In genomic region chr1:218494000-218494399, GRCh38 we compare ENCODE assay signal across 9 cellular contexts.
"Had no signal": no experiment of that assay in that cellular context is flagged by ENCODE, and none has a peak within 500 bp of the region (broad histone marks: within the 10 kb centered on the region; RNA-seq: fewer than 3 reads in every experiment).

No MANE protein-coding gene starts in this region.

- H3K27me3 ChIP-seq: pancreas, thyroid gland had no signal

- H3K27ac ChIP-seq: epithelial cell of prostate, pancreas, thyroid gland had no signal

- H3K4me1 ChIP-seq: pancreas had no signal

- H3K36me3 ChIP-seq: pancreas, thyroid gland had no signal

- H3K9me3 ChIP-seq: pancreas, thyroid gland had no signal

- H3K4me3 ChIP-seq: pancreas, thyroid gland had no signal

- DNase-seq: activated CD4-positive, alpha-beta T cell treated with anti-CD3 and anti-CD28 coated beads, Interleukin-2, amount 50 U/mL, for 1 hour; activated naive CD4-positive, alpha-beta T cell; activated naive CD8-positive, alpha-beta T cell treated with anti-CD3 and anti-CD28 coated beads, Interleukin-2, amount 10 ng/mL, durations not matched to agents 7 days and 5 days; effector memory CD8-positive, alpha-beta T cell; head of caudate nucleus; midbrain; pancreas; thyroid gland had no signal
